ENCODE assay signal across 21 cellular contexts in genomic region chr22:44755418-44755817, GRCh38. TPM values are rescaled to one million over a fixed set of nuclear protein-coding genes. Genes with fewer than 3 reads are reported as not detected.
A peak's percentile ranks its signal among the peaks of the same experiment; 100 is the strongest.
DNase-seq lines count a peak whose midpoint lies in the region; ATAC-seq, FAIRE-seq and TF ChIP-seq lines count a peak whose summit lies in the region.
"Had no signal": no experiment of that assay in that cellular context is flagged by ENCODE, and none has a peak within 500 bp of the region (broad histone marks: within the 10 kb centered on the region; RNA-seq: fewer than 3 reads in every experiment).

No MANE protein-coding gene starts in this region.

- H3K79me1 ChIP-seq in H1 (ENCODE audit: low read depth, low read length) = peaks cover 3% of the 10 kb centered on the region; the same call in 1 of the 2 replicates

- H2BK20ac ChIP-seq in H1 (ENCODE audit: low read length) = no peak overlapping the region

- no peak overlapping the region for H4K91ac ChIP-seq in H1 (replicated peaks; ENCODE audit: insufficient read length, low read length)

- H4K5ac ChIP-seq in H1 (ENCODE audit: insufficient read length, low read depth, low read length) = no peak overlapping the region

- H3K9ac ChIP-seq in H1 (replicated peaks in 1 of 4; ENCODE audit: extremely low read depth in 1 of 4, low read depth in 3 of 4, low read length in 3 of 4) (no peak overlapping the region), smooth muscle cell (ENCODE audit: low read depth) (no peak overlapping the region)

- peaks cover 5% of the 10 kb centered on the region for H3K23me2 ChIP-seq in H1 (ENCODE audit: low read depth, low read length)

- ATAC-seq in lower lobe of right lung (no peak), HG03460 (IDR thresholded peaks at IDR 0.05; ENCODE audit: unreplicated experiment) (no peak), left ventricle myocardium superior (no peak), GM21526 (IDR thresholded peaks at IDR 0.05; ENCODE audit: low FRiP score, unreplicated experiment) (no peak)
- ATAC-seq: gastrocnemius medialis; natural killer cell treated with Interleukin-12 subunit alpha and Interleukin-12 subunit beta and Interleukin-15 and Interleukin-18, amount 100 ng/mL, for 72 hours had no signal

- no peak overlapping the region for H3K18ac ChIP-seq in H1 (ENCODE audit: extremely low read depth, low read length)

- H3K36me3 ChIP-seq in HEK293 (ENCODE audit: control insufficient read depth in 2 of 2, insufficient read depth in 1 of 2, low read length in 2 of 2) (no peaks in the 10 kb centered on the region; a peak in 1 of 3 replicates), H1 (ENCODE audit: control insufficient read depth in 2 of 4, insufficient read depth in 4 of 4, low read length in 3 of 4) (no peaks in the 10 kb centered on the region), lower lobe of right lung (no peaks in the 10 kb centered on the region), smooth muscle cell (ENCODE audit: low read depth) (no peaks in the 10 kb centered on the region)
- H3K36me3 ChIP-seq: gastrocnemius medialis, thoracic aorta had no signal

- H3K23ac ChIP-seq in H1 (ENCODE audit: insufficient read length) = no peak overlapping the region

- H3K4ac ChIP-seq in H1 (replicated peaks; ENCODE audit: insufficient read length, low read depth, low read length) = no peak overlapping the region

- H2BK12ac ChIP-seq in H1 (ENCODE audit: low read depth, low read length) = peak overlapping the region; percentile 40

- H4K8ac ChIP-seq in H1 (ENCODE audit: extremely low read depth, insufficient read depth, low read length) = no peak overlapping the region

- H2AFZ ChIP-seq in H1 (ENCODE audit: low read length) (no peak overlapping the region), smooth muscle cell (ENCODE audit: low read depth) (no peak overlapping the region)

- no peak for TF ChIP-seq RAD21 in H1 (IDR thresholded peaks at IDR 0.05 in 1 of 2, conservative IDR thresholded peaks at IDR 0.05 in 1 of 2; ENCODE audit: low read depth in 2 of 2, low read length in 2 of 2)

- TF ChIP-seq CTCF in HEK293 (tag by site-specific recombination; IDR thresholded peaks at IDR 0.05) (no peak), H1 (IDR thresholded peaks at IDR 0.05; ENCODE audit: control extremely low read depth in 1 of 3, insufficient read depth in 1 of 3, low read depth in 1 of 3, low read length in 3 of 3) (no peak), lower lobe of right lung (IDR thresholded peaks at IDR 0.05) (no peak), smooth muscle cell (IDR thresholded peaks at IDR 0.05; ENCODE audit: borderline replicate concordance, insufficient read depth, poor library complexity, severe bottlenecking) (no peak), GM13976 (IDR thresholded peaks at IDR 0.05; ENCODE audit: borderline replicate concordance, control extremely low read depth, extremely low read depth, insufficient read depth, missing control alignments) (no peak)

- no peak overlapping the region for H3K14ac ChIP-seq in H1 (ENCODE audit: insufficient read length)

- intact Hi-C loops in lower lobe of right lung (cut with DNase I) = no loop called here
- intact Hi-C loops in left ventricle myocardium superior (cut with micrococcal nuclease) = no loop called here

- POLR2A ChIA-PET in HEK293 (lab: Yijun Ruan, JAX) (no interaction called here), H1 (lab: Charles Lee; ENCODE audit: partially characterized antibody) (interaction anchor here (0.8 to 2.8 kb wide), 5 partner anchors 10 to 263 kb away, joined by 3 to 9 read pairs (median 3); no protein-coding TSS in a partner anchor)

- no peak for FAIRE-seq in H1 (lab: Jason Lieb, UNC)

- no peak overlapping the region for H2BK15ac ChIP-seq in H1 (ENCODE audit: low read length)

- CTCF ChIA-PET in HEK293 (lab: Yijun Ruan, JAX) = interaction anchor here (0.6 to 3.5 kb wide), 4 partner anchors 65 to 491 kb away, joined by 3 to 14 read pairs (median 8); no protein-coding TSS in a partner anchor
- CTCF ChIA-PET in H1 (lab: Charles Lee; ENCODE audit: partially characterized antibody) = interaction anchor here (0.6 to 4.9 kb wide), 5 partner anchors 20 to 330 kb away, joined by 3 to 31 read pairs (median 3); no protein-coding TSS in a partner anchor

- no peak overlapping the region for H2BK120ac ChIP-seq in H1 (replicated peaks; ENCODE audit: low read depth, low read length)

- H3K56ac ChIP-seq in H1 (replicated peaks; ENCODE audit: insufficient read length, low read depth, low read length) = no peak overlapping the region

- H3K27me3 ChIP-seq in H1 (replicated peaks in 1 of 4; ENCODE audit: control insufficient read depth in 3 of 4, extremely low read depth in 1 of 4, insufficient read depth in 3 of 4, low read length in 3 of 4) (peaks cover 0 to 7% (median 4%) of the 10 kb centered on the region in 4 experiments; a peak in 4 of 7 replicates), lower lobe of right lung (ENCODE audit: low read depth) (peaks cover 32% of the 10 kb centered on the region), smooth muscle cell (ENCODE audit: low read depth) (peaks cover 24% of the 10 kb centered on the region)

- in situ Hi-C loops in GM13976 (cut with MboI; ENCODE audit: low sequenced_read_pairs, unreplicated experiment) = no loop called here

- H3K79me2 ChIP-seq in H1 (ENCODE audit: control insufficient read depth in 1 of 2, insufficient read depth in 2 of 2, low read length in 2 of 2) (peaks cover 0 to 57% of the 10 kb centered on the region in 2 experiments; a peak in 2 of 4 replicates), smooth muscle cell (ENCODE audit: low read depth) (no peaks in the 10 kb centered on the region)

- peak overlapping the region; percentile 15; the same call in 1 of the 2 replicates for H2BK5ac ChIP-seq in H1 (ENCODE audit: low read depth, low read length)

- DNase-seq in H1 (ENCODE audit: low read depth in 1 of 2, low spot score in 2 of 2) = no peak
- DNase-seq in lower lobe of right lung = no peak
- DNase-seq in smooth muscle cell (lab: John Stamatoyannopoulos, UW; ENCODE audit: unreplicated experiment) = no peak
- DNase-seq in GM13976 (ENCODE audit: low spot score) = no peak
- DNase-seq in left ventricle myocardium superior = no peak
- DNase-seq: activated CD4-positive, alpha-beta T cell treated with anti-CD3 and anti-CD28 coated beads, Interleukin-2, amount 50 U/mL, for 1 hour; activated CD8-positive, alpha-beta memory T cell treated with anti-CD3 and anti-CD28 coated beads, Interleukin-2, amount 50 U/mL, for 48 hours; activated effector memory CD4-positive, alpha-beta T cell treated with Interleukin-2 at 50 U/mL for 16 hours; CD4-positive, alpha-beta T cell; dermis blood vessel endothelial cell; erythroblast; gastrocnemius medialis; NCI-H1105 treated with DMSO at 0.1 percent for 48 hours; NCI-H2107; SHP77 had no signal

- peaks cover 8 to 20% of the 10 kb centered on the region in 2 experiments for H4K20me1 ChIP-seq in H1 (replicated peaks in 1 of 2; ENCODE audit: control insufficient read depth in 1 of 2, insufficient read depth in 2 of 2, low read length in 2 of 2)
- peaks cover 16% of the 10 kb centered on the region for H4K20me1 ChIP-seq in smooth muscle cell (ENCODE audit: low read depth)

- H3K9me3 ChIP-seq in HEK293 (ENCODE audit: control insufficient read depth, insufficient read depth, low read depth, low read length) = no peaks in the 10 kb centered on the region
- no peaks in the 10 kb centered on the region for H3K9me3 ChIP-seq in H1 (ENCODE audit: insufficient read depth in 2 of 2, low read depth in 1 of 2, low read length in 1 of 2)
- H3K9me3 ChIP-seq in lower lobe of right lung = no peaks in the 10 kb centered on the region
- H3K9me3 ChIP-seq in smooth muscle cell (replicated peaks; ENCODE audit: low read depth) = no peaks in the 10 kb centered on the region
- H3K9me3 ChIP-seq: gastrocnemius medialis, thoracic aorta had no signal

- H3K27ac ChIP-seq in HEK293 (ENCODE audit: extremely low read depth, low read depth, low read length) = no peak overlapping the region
- no peak overlapping the region for H3K27ac ChIP-seq in H1 (ENCODE audit: low read depth, low read length)
- H3K27ac ChIP-seq in lower lobe of right lung = peak overlapping the region; percentile 41
- peak overlapping the region; percentile 42 for H3K27ac ChIP-seq in smooth muscle cell (ENCODE audit: low read depth)
- H3K27ac ChIP-seq: gastrocnemius medialis, thoracic aorta had no signal

- H3K4me1 ChIP-seq in HEK293 (ENCODE audit: control insufficient read depth, insufficient read depth, low read length) (peaks cover 22% of the 10 kb centered on the region), H1 (replicated peaks in 1 of 4; ENCODE audit: control insufficient read depth in 3 of 4, insufficient read depth in 4 of 4, low read length in 3 of 4) (peaks cover 4 to 29% (median 19%) of the 10 kb centered on the region in 4 experiments), lower lobe of right lung (peaks cover 16% of the 10 kb centered on the region), smooth muscle cell (ENCODE audit: low read depth) (peaks cover 5% of the 10 kb centered on the region)
- H3K4me1 ChIP-seq: gastrocnemius medialis had no signal

- WGBS in H1 (ENCODE audit: extremely low coverage in 1 of 2, insufficient coverage in 1 of 2, insufficient read length in 1 of 2, insufficient replicate concordance in 2 of 2, low coverage in 1 of 2, low lambda C conversion rate in 2 of 2, missing lambda C conversion rate in 1 of 2), 2 experiments = 50% methylated on average over 6 of the region's 6 CpGs; no CpG with 5 or more reads in 1 of the 2 experiments
- 67% methylated on average over 6 of the region's 6 CpGs for WGBS in smooth muscle cell (ENCODE audit: low lambda C conversion rate)

- H3K4me2 ChIP-seq in H1 (ENCODE audit: insufficient read depth in 1 of 2, low read depth in 2 of 2, low read length in 2 of 2) (peak overlapping the region; percentile 63 to 86), smooth muscle cell (no peak overlapping the region)

- no peak for TF ChIP-seq EP300 in H1 (IDR thresholded peaks at IDR 0.05; ENCODE audit: borderline replicate concordance in 1 of 2, low read depth in 2 of 2, low read length in 2 of 2)

- TF ChIP-seq POLR2A in H1 (IDR thresholded peaks at IDR 0.05; ENCODE audit: control extremely low read depth in 1 of 2, low read depth in 2 of 2, low read length in 2 of 2) = no peak

- H3K4me3 ChIP-seq in HEK293 (ENCODE audit: low read depth, low read length) = no peak overlapping the region
- H3K4me3 ChIP-seq in H1 (ENCODE audit: extremely low read depth in 1 of 4, insufficient read depth in 2 of 4, low read depth in 3 of 4, low read length in 4 of 4) = peak overlapping the region in 3 of 4 experiments; percentile 9 to 51 (median 32); a peak in 4 of 8 replicates
- H3K4me3 ChIP-seq in lower lobe of right lung = no peak overlapping the region
- H3K4me3 ChIP-seq in smooth muscle cell = no peak overlapping the region
- H3K4me3 ChIP-seq: gastrocnemius medialis, thoracic aorta had no signal

- peak overlapping the region; percentile 68; the same call in 1 of the 2 replicates for H2AK5ac ChIP-seq in H1 (ENCODE audit: low read depth, low read length)

- no peaks in the 10 kb centered on the region for H3F3A ChIP-seq in smooth muscle cell (ENCODE audit: low read depth)

RNA-seq across cellular contexts. Expression of gene ARHGAP8, which starts 3.0 kb away (rescaled TPM):
- 47.7 and 48.7 TPM in 2 replicates for total RNA-seq in H1 (2021; fragmentation: NEBNext Ultra II Directional; extraction: Animal tissue kit (Norgen Biotek cat#: 25700))
- polyA plus RNA-seq in H1 (2011; rRNA removed) (35.6 and 55.2 TPM in 2 replicates), smooth muscle cell (5.8 and 24.2 TPM in 2 replicates)
- 40.7 TPM for polyA plus RNA-seq in H1 (2011; cell fraction: cytosol; rRNA removed)
- polyA plus RNA-seq in H1 (2011; cell fraction: nucleus; rRNA removed) = 71.9 TPM
- 29.6 to 36.8 TPM (median 35.4 TPM) in 4 replicates for polyA plus RNA-seq in H1 (2012, experiment 1 of 2)
- 25.3 TPM for polyA plus RNA-seq in H1 (2012, experiment 2 of 2)
- 28.1 TPM for polyA plus RNA-seq in H1 (2013, experiment 1 of 2)
- 27.7 TPM for polyA plus RNA-seq in H1 (2013, experiment 2 of 2)
- polyA minus RNA-seq in H1 (2011; rRNA and poly(A)+ RNA removed) = 28.4 and 34.7 TPM in 2 replicates
- polyA minus RNA-seq in H1 (2011; cell fraction: cytosol; rRNA and poly(A)+ RNA removed) = 22.0 TPM
- polyA minus RNA-seq in H1 (2011; cell fraction: nucleus; rRNA and poly(A)+ RNA removed) = 33.7 TPM
- total RNA-seq in lower lobe of right lung (18.2 TPM), smooth muscle cell (8.0 and 11.4 TPM in 2 replicates), left ventricle myocardium superior (not detected)
- total RNA-seq: dermis blood vessel endothelial cell, gastrocnemius medialis, LHCN-M2 had no signal

RNA-seq across cellular contexts. Expression of gene PRR5, which starts 53.4 kb away (rescaled TPM):
- total RNA-seq in H1 (2021; fragmentation: NEBNext Ultra II Directional; extraction: Animal tissue kit (Norgen Biotek cat#: 25700)) = 15.7 and 16.5 TPM in 2 replicates
- polyA plus RNA-seq in H1 (2011; rRNA removed) (25.7 and 36.1 TPM in 2 replicates), smooth muscle cell (21.6 and 25.5 TPM in 2 replicates)
- polyA plus RNA-seq in H1 (2011; cell fraction: cytosol; rRNA removed) = 21.7 TPM
- polyA plus RNA-seq in H1 (2011; cell fraction: nucleus; rRNA removed) = 26.9 TPM
- 13.6 to 16.9 TPM (median 16.1 TPM) in 4 replicates for polyA plus RNA-seq in H1 (2012, experiment 1 of 2)
- polyA plus RNA-seq in H1 (2012, experiment 2 of 2) = 15.9 TPM
- polyA plus RNA-seq in H1 (2013, experiment 1 of 2) = 8.9 TPM
- polyA plus RNA-seq in H1 (2013, experiment 2 of 2) = 9.8 TPM
- polyA minus RNA-seq in H1 (2011; rRNA and poly(A)+ RNA removed) = 13.3 and 16.3 TPM in 2 replicates
- polyA minus RNA-seq in H1 (2011; cell fraction: cytosol; rRNA and poly(A)+ RNA removed) = 15.0 TPM
- polyA minus RNA-seq in H1 (2011; cell fraction: nucleus; rRNA and poly(A)+ RNA removed) = 17.1 TPM
- total RNA-seq in lower lobe of right lung (9.6 TPM), smooth muscle cell (9.1 and 16.3 TPM in 2 replicates), left ventricle myocardium superior (2.9 TPM)

Comparison
In these comparisons a context has a peak if more than half of its experiments do, and no peak if none do; other contexts are left out.
1. H3K27ac ChIP-seq: peak in lower lobe of right lung (single experiment) and smooth muscle cell (single experiment); none in HEK293 (single experiment) and H1 (single experiment).
2. H3K4me3 ChIP-seq: peak in H1 (3 of 4); none in HEK293 (single experiment), lower lobe of right lung (single experiment) and smooth muscle cell (single experiment).